ENCODE assay signal across 8 cellular contexts in genomic region chr3:106428565-106428994, GRCh38.
A peak's percentile ranks its signal among the peaks of the same experiment; 100 is the strongest.
DNase-seq lines count a peak whose midpoint lies in the region; ATAC-seq and TF ChIP-seq lines count a peak whose summit lies in the region.

No MANE protein-coding gene starts in this region.

- TF ChIP-seq CTCF in AG09309 (IDR thresholded peaks at IDR 0.05; ENCODE audit: control insufficient read depth, insufficient read depth, low read depth, low read length, missing control alignments) (no peak), astrocyte of the cerebellum (IDR thresholded peaks at IDR 0.05; ENCODE audit: low read depth, low read length, missing control alignments) (no peak), mucosa of descending colon (IDR thresholded peaks at IDR 0.05) (no peak), GM10248 (IDR thresholded peaks at IDR 0.05; ENCODE audit: control extremely low read depth, extremely low read depth, low read depth, missing control alignments) (no peak), dorsolateral prefrontal cortex (IDR thresholded peaks at IDR 0.05 in 54 of 56, conservative IDR thresholded peaks at IDR 0.05 in 2 of 56; ENCODE audit: low read depth in 1 of 56, partially characterized antibody in 56 of 56) (no peak)

- H3K36me3 ChIP-seq in mucosa of descending colon (ENCODE audit: low read depth): no peaks in the 10 kb centered on the region

- no peaks in the 10 kb centered on the region for H3K27me3 ChIP-seq in dorsolateral prefrontal cortex

- H3K27ac ChIP-seq in dorsolateral prefrontal cortex: no peak overlapping the region

- no peaks in the 10 kb centered on the region for H3K4me1 ChIP-seq in mucosa of descending colon (ENCODE audit: low read depth)

- DNase-seq in AG09309 (ENCODE audit: low read depth) (peak; percentile 99), astrocyte of the cerebellum (ENCODE audit: low read depth) (peak; percentile 98), mucosa of descending colon (peak in 1 of 3 donors; percentile 7), GM10248 (ENCODE audit: extremely low spot score) (no peak), dorsolateral prefrontal cortex (no peak), DMS79 treated with DMSO at 0.1 percent for 48 hours (lab: John Stamatoyannopoulos, UW) (no peak)

- CTCF ChIA-PET in GM10248 (lab: Yijun Ruan, JAX): interaction anchor here (1.2 to 3.0 kb wide), 7 partner anchors 11 to 65 kb away, joined by 3 to 14 read pairs (median 5); no protein-coding TSS in a partner anchor

- no peak; the same call in 1 of the 2 replicates for TF ChIP-seq RAD21 in Ishikawa (IDR thresholded peaks at IDR 0.05; ENCODE audit: low read depth)

- in situ Hi-C loops in astrocyte of the cerebellum (cut with HindIII; ENCODE audit: low sequenced_read_pairs): no loop called here

- ATAC-seq in mucosa of descending colon: peak; percentile 45
- ATAC-seq in HG02623 (IDR thresholded peaks at IDR 0.05; ENCODE audit: unreplicated experiment): no peak

- POLR2A ChIA-PET in GM10248 (lab: Yijun Ruan, JAX): no interaction called here

- peak; percentile 98 for TF ChIP-seq EP300 in Ishikawa (IDR thresholded peaks at IDR 0.05; ENCODE audit: borderline replicate concordance)

- no peaks in the 10 kb centered on the region for H3K9me3 ChIP-seq in mucosa of descending colon

- H3K4me3 ChIP-seq in AG09309 (ENCODE audit: control insufficient read depth, low read depth, low read length): no peak overlapping the region
- no peak overlapping the region for H3K4me3 ChIP-seq in astrocyte of the cerebellum (ENCODE audit: low read depth, low read length)
- H3K4me3 ChIP-seq in mucosa of descending colon: no peak overlapping the region
- H3K4me3 ChIP-seq in dorsolateral prefrontal cortex: no peak overlapping the region

- intact Hi-C loops in mucosa of descending colon (cut with DNase I, micrococcal nuclease): no loop called here
- intact Hi-C loops in dorsolateral prefrontal cortex (cut with DNase I): no loop called here

TF ChIP-seq in Ishikawa, 13 proteins besides CTCF, POLR2A, EP300 and RAD21:
- TF ChIP-seq YY1 (IDR thresholded peaks at IDR 0.05; ENCODE audit: low read depth) (peak; percentile 35; the same call in 1 of the 2 replicates), MAX (IDR thresholded peaks at IDR 0.05) (no peak), TAF1 (IDR thresholded peaks at IDR 0.05; ENCODE audit: low read depth) (no peak), REST (IDR thresholded peaks at IDR 0.05; ENCODE audit: low read depth) (no peak), TCF12 (IDR thresholded peaks at IDR 0.05; ENCODE audit: low read depth) (peak; percentile 96), NFIC (IDR thresholded peaks at IDR 0.05) (peak; percentile 98), USF1 (IDR thresholded peaks at IDR 0.05) (no peak), CEBPB (IDR thresholded peaks at IDR 0.05) (peak; percentile 82), ZBTB7A (IDR thresholded peaks at IDR 0.05; ENCODE audit: low read depth) (no peak), EGR1 (IDR thresholded peaks at IDR 0.05) (no peak), TEAD4 (IDR thresholded peaks at IDR 0.05) (peak; percentile 97), CREB1 (IDR thresholded peaks at IDR 0.05; ENCODE audit: low read depth) (no peak; the same call in 1 of the 2 replicates), FOXM1 (IDR thresholded peaks at IDR 0.05; ENCODE audit: borderline replicate concordance, low read depth) (peak; percentile 93)

Comparison
In these comparisons a context has a peak if more than half of its experiments do, and no peak if none do; other contexts are left out.
1. DNase-seq: peak in AG09309 (single experiment) and astrocyte of the cerebellum (single experiment); none in GM10248 (single experiment), dorsolateral prefrontal cortex (0 of 10) and DMS79 treated with DMSO at 0.1 percent for 48 hours (single experiment).